ENCODE assay signal across 1 cellular context in the genomic region with DNA sequence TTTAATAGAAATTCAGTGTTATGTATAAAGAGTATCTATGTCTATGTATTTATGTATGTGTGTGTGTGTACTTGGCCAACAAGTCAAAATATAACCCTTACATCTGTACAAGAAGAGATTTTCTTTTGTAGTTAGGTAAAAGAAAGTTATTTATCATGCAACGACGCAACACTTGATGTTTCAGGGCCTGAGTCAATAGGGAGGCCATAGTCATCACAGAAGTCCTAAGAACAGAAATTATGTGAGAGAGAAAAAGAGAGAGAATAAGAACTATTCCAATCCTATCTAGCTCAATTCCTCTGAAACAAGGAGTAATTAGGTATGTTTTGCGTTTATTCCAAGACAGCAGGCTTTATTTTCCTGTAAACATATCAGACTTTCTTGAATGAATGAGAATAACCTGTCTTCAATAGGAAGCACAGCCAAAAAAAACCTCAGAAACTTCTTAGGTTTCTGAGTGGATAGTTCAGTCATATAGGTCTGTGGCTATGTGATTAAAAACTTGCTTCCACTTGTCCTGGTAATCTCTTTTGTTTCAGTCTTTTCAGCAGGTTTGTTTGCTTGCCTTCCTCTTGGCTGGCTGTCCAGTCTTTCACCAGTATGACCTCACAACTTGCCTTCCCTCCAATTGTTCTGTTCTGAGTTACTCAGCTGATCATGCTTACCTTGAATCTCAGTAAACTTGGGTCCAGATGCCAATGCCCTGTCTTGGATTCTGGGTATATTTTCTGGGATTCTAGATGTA.
TF ChIP-seq lines count a peak whose summit lies in the region.

No MANE protein-coding gene starts in this region.

TF ChIP-seq in GM23338, 12 proteins besides CTCF, POLR2A, EP300 and RAD21 (continued from another document):
- TF ChIP-seq, protein P1, sequence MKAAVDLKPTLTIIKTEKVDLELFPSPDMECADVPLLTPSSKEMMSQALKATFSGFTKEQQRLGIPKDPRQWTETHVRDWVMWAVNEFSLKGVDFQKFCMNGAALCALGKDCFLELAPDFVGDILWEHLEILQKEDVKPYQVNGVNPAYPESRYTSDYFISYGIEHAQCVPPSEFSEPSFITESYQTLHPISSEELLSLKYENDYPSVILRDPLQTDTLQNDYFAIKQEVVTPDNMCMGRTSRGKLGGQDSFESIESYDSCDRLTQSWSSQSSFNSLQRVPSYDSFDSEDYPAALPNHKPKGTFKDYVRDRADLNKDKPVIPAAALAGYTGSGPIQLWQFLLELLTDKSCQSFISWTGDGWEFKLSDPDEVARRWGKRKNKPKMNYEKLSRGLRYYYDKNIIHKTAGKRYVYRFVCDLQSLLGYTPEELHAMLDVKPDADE (IDR thresholded peaks at IDR 0.05), result no peak
- TF ChIP-seq EZH2 (IDR thresholded peaks at IDR 0.05; ENCODE audit: low read depth, unreplicated experiment), result no peak
